Comparison of ENCODE assay signal across 16 cellular contexts in the genomic region with DNA sequence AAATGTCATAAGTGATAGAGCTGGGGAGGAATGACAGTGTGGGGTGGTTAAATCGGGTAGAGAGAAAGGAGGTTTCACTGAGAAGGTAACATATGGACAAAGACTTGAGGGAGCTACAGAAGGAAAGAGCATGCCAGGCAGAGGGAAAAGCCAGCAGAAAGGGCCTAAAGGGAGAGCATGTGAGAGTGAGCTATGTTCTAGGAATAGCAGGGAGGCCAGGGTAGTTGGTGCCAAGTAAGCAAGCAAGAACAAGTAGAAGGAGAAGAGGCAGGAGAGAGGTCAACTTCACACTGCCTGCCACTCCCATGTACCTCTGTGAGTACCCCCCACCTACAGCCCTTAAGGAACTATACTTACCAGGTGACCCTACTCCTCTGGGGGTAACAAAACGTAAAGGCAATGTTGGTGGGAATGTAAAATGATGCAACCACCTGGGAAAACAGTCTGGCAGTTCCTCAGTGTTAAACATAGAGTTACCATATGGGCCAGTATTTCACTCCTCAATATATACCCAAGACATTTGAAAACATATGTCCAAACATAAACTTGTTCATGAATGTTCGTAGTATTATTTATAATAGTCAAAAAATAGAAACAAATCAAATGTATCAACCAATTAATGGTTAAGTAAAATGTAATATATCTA.
DNase-seq lines count a peak whose midpoint lies in the region; ATAC-seq and TF ChIP-seq lines count a peak whose summit lies in the region.
"Had no signal": no experiment of that assay in that cellular context is flagged by ENCODE, and none has a peak within 500 bp of the region (broad histone marks: within the 10 kb centered on the region; RNA-seq: fewer than 3 reads in every experiment).

No MANE protein-coding gene starts in this region.

- POLR2A ChIA-PET in CD4-positive, alpha-beta T cell (lab: Charles Lee) = no interaction called here
- POLR2A ChIA-PET in naive thymus-derived CD4-positive, alpha-beta T cell (lab: Charles Lee) = interaction anchor here (1.1 kb wide), 1 partner anchor 8 kb away, joined by 3 read pairs; no protein-coding TSS in a partner anchor

- H3K27me3 Mint-ChIP-seq in CD4-positive, alpha-beta T cell = no peaks in the 10 kb centered on the region
- H3K27me3 Mint-ChIP-seq in naive thymus-derived CD4-positive, alpha-beta T cell = no peaks in the 10 kb centered on the region
- H3K27me3 Mint-ChIP-seq: activated naive CD4-positive, alpha-beta T cell treated with anti-CD3 and anti-CD28 coated beads, Interleukin-2, amount 50 U/mL, for 24 hours had no signal

- H3K4me3 ChIP-seq in epithelial cell of esophagus (ENCODE audit: low read length) = no peak overlapping the region
- H3K4me3 ChIP-seq in naive thymus-derived CD4-positive, alpha-beta T cell (ENCODE audit: low read length) = no peak overlapping the region
- H3K4me3 ChIP-seq: thoracic aorta had no signal

- H3K4me1 ChIP-seq in naive thymus-derived CD4-positive, alpha-beta T cell (ENCODE audit: control insufficient read depth in 2 of 2, insufficient read depth in 2 of 2, low read length in 2 of 2) = peaks cover 5 to 10% of the 10 kb centered on the region in 2 donors

- no peak overlapping the region for H3K4me3 Mint-ChIP-seq in CD4-positive, alpha-beta T cell
- peak overlapping the region in 1 of 10 donors; percentile 20 for H3K4me3 Mint-ChIP-seq in naive thymus-derived CD4-positive, alpha-beta T cell
- H3K4me3 Mint-ChIP-seq: activated naive CD4-positive, alpha-beta T cell treated with anti-CD3 and anti-CD28 coated beads, Interleukin-2, amount 50 U/mL, for 24 hours; activated T-cell treated with anti-CD3 and anti-CD28 coated beads, Interleukin-2, amount 50 U/mL, for 4 hours had no signal

- peak overlapping the region; percentile 5 for H3K27ac Mint-ChIP-seq in CD4-positive, alpha-beta T cell
- H3K27ac Mint-ChIP-seq in naive thymus-derived CD4-positive, alpha-beta T cell = peak overlapping the region in 7 of 9 donors; percentile 9 to 88 (median 59)
- H3K27ac Mint-ChIP-seq: activated naive CD4-positive, alpha-beta T cell treated with anti-CD3 and anti-CD28 coated beads, Interleukin-2, amount 50 U/mL, for 24 hours had no signal

- TF ChIP-seq CTCF in CD4-positive, alpha-beta T cell (IDR thresholded peaks at IDR 0.05) = no peak
- no peak for TF ChIP-seq CTCF in epithelial cell of esophagus (IDR thresholded peaks at IDR 0.05; ENCODE audit: insufficient read depth, low read depth, low read length, missing control alignments)

- ATAC-seq in CD4-positive, alpha-beta T cell (ENCODE audit: poor library complexity) = no peak
- ATAC-seq in naive thymus-derived CD4-positive, alpha-beta T cell = no peak
- ATAC-seq: activated CD4-positive, CD25-positive, alpha-beta regulatory T cell treated with anti-CD3 and anti-CD28 coated beads, Interleukin-2, amount 50 U/mL, for 24 hours; activated T-cell treated with anti-CD3 and anti-CD28 coated beads, Interleukin-2, amount 50 U/mL, for 4 hours; Panc1; SK-N-SH treated with all-trans-retinoic acid at 6 μM for 48 hours had no signal

- intact Hi-C loops in CD4-positive, alpha-beta T cell (cut with DNase I, micrococcal nuclease) = no loop called here
- intact Hi-C loops in naive thymus-derived CD4-positive, alpha-beta T cell (cut with micrococcal nuclease) = no loop called here

- H3K27ac ChIP-seq in CD4-positive, alpha-beta T cell (ENCODE audit: low read depth, low read length) = no peak overlapping the region
- H3K27ac ChIP-seq in naive thymus-derived CD4-positive, alpha-beta T cell (ENCODE audit: low read depth, low read length) = no peak overlapping the region
- H3K27ac ChIP-seq in substantia nigra (ENCODE audit: low read depth, low read length, poor library complexity, severe bottlenecking) = no peak overlapping the region
- H3K27ac ChIP-seq: thoracic aorta had no signal

- H3K9me3 Mint-ChIP-seq in CD4-positive, alpha-beta T cell = no peaks in the 10 kb centered on the region
- H3K9me3 Mint-ChIP-seq in naive thymus-derived CD4-positive, alpha-beta T cell = peaks cover 0 to 12% (median 5%) of the 10 kb centered on the region in 11 donors
- H3K9me3 Mint-ChIP-seq: activated naive CD4-positive, alpha-beta T cell treated with anti-CD3 and anti-CD28 coated beads, Interleukin-2, amount 50 U/mL, for 24 hours; activated T-cell treated with anti-CD3 and anti-CD28 coated beads, Interleukin-2, amount 50 U/mL, for 4 hours had no signal

- peaks cover 5% of the 10 kb centered on the region for H3K9me3 ChIP-seq in CD4-positive, alpha-beta T cell (ENCODE audit: control insufficient read depth, low read length)
- H3K9me3 ChIP-seq in naive thymus-derived CD4-positive, alpha-beta T cell (ENCODE audit: control insufficient read depth in 2 of 3, low read length in 3 of 3) = no peaks in the 10 kb centered on the region
- H3K9me3 ChIP-seq: thoracic aorta had no signal

- H3K36me3 ChIP-seq in naive thymus-derived CD4-positive, alpha-beta T cell (ENCODE audit: control insufficient read depth in 2 of 3, insufficient read depth in 3 of 3, low read length in 3 of 3) = no peaks in the 10 kb centered on the region
- H3K36me3 ChIP-seq: thoracic aorta had no signal

- H3K36me3 Mint-ChIP-seq in CD4-positive, alpha-beta T cell (ENCODE audit: low read depth) = no peaks in the 10 kb centered on the region
- H3K36me3 Mint-ChIP-seq in naive thymus-derived CD4-positive, alpha-beta T cell = peaks cover 0 to 23% (median 6%) of the 10 kb centered on the region in 5 donors

- CTCF ChIA-PET in CD4-positive, alpha-beta T cell (lab: Charles Lee) = interaction anchor here (0.7 kb wide), 1 partner anchor 10 kb away, joined by 3 read pairs; no protein-coding TSS in a partner anchor
- CTCF ChIA-PET in naive thymus-derived CD4-positive, alpha-beta T cell (lab: Charles Lee) = no interaction called here

- DNase-seq in CD4-positive, alpha-beta T cell = no peak
- DNase-seq in NCI-H446 treated with DMSO at 0.1 percent for 48 hours (lab: John Stamatoyannopoulos, UW) (peak; percentile 46), epithelial cell of esophagus (ENCODE audit: low read depth) (peak; percentile 45), substantia nigra (lab: John Stamatoyannopoulos, UW) (no peak), DMS114 treated with DMSO at 0.1 percent for 48 hours (lab: John Stamatoyannopoulos, UW; ENCODE audit: unreplicated experiment) (no peak), mucosa of gallbladder (ENCODE audit: low spot score) (no peak)
- no peak for DNase-seq in naive thymus-derived CD4-positive, alpha-beta T cell
- DNase-seq in stimulated activated CD4-positive, alpha-beta T cell treated with anti-CD3 and anti-CD28 coated beads, Interleukin-1b, Interleukin-23, amount 100 ng/mL, for 48 hours = no peak
- DNase-seq: activated T-cell treated with anti-CD3 and anti-CD28 coated beads, Interleukin-2, amount 50 U/mL, for 4 hours; foreskin fibroblast; NCI-H1436 had no signal

- H3K27me3 ChIP-seq in CD4-positive, alpha-beta T cell (ENCODE audit: control insufficient read depth, insufficient read depth, low read length) = no peaks in the 10 kb centered on the region
- H3K27me3 ChIP-seq in naive thymus-derived CD4-positive, alpha-beta T cell (ENCODE audit: control insufficient read depth in 2 of 2, insufficient read depth in 2 of 2, low read length in 2 of 2) = no peaks in the 10 kb centered on the region

- H3K4me1 Mint-ChIP-seq in CD4-positive, alpha-beta T cell (ENCODE audit: low read depth) = peaks cover 57% of the 10 kb centered on the region
- H3K4me1 Mint-ChIP-seq in naive thymus-derived CD4-positive, alpha-beta T cell = peaks cover 24 to 63% (median 57%) of the 10 kb centered on the region in 7 donors

Comparison
In these comparisons a context has a peak if more than half of its experiments do, and no peak if none do; other contexts are left out.
1. DNase-seq: peak in NCI-H446 treated with DMSO at 0.1 percent for 48 hours (single experiment) and epithelial cell of esophagus (single experiment); none in CD4-positive, alpha-beta T cell (0 of 10), naive thymus-derived CD4-positive, alpha-beta T cell (0 of 9), substantia nigra (0 of 49), stimulated activated CD4-positive, alpha-beta T cell treated with anti-CD3 and anti-CD28 coated beads, Interleukin-1b, Interleukin-23, amount 100 ng/mL, for 48 hours (single experiment), DMS114 treated with DMSO at 0.1 percent for 48 hours (single experiment) and mucosa of gallbladder (single experiment).